In genomic region chr19:2426661-2427322, GRCh38 we compare ENCODE assay signal across 8 cellular contexts. TPM values are rescaled to one million over a fixed set of nuclear protein-coding genes. Genes with fewer than 3 reads are reported as not detected.
A peak's percentile ranks its signal among the peaks of the same experiment; 100 is the strongest.
DNase-seq lines count a peak whose midpoint lies in the region; ATAC-seq and TF ChIP-seq lines count a peak whose summit lies in the region.

No MANE protein-coding gene starts in this region.

- POLR2A ChIA-PET in AG04450 (lab: Yijun Ruan, JAX): interaction anchor here (0.6 to 2.8 kb wide), 4 partner anchors 37 to 184 kb away, joined by 3 to 34 read pairs (median 6); partner anchors contain the start of gene GADD45B

- H3K27ac ChIP-seq in AG04450 (ENCODE audit: low read depth, low read length) (peak overlapping the region; percentile 94), SK-N-MC (peak overlapping the region; percentile 99)

- H3K9me3 ChIP-seq in AG04450 (ENCODE audit: control insufficient read depth, insufficient read depth, low read length) (no peaks in the 10 kb centered on the region; the same call in 1 of the 2 replicates), SK-N-MC (ENCODE audit: low read depth, low read length) (no peaks in the 10 kb centered on the region)

- DNase-seq in AG04450 (ENCODE audit: low read depth, low spot score) (no peak), SK-N-MC (ENCODE audit: low read depth, low spot score) (no peak), cardiac fibroblast (ENCODE audit: low read depth in 2 of 2) (peak; percentile 38 to 54), kidney epithelial cell (ENCODE audit: low read depth) (no peak), inferior parietal cortex (ENCODE audit: extremely low spot score) (no peak)
- peak; percentile 56 for DNase-seq in stimulated activated CD4-positive, alpha-beta T cell treated with anti-CD3 and anti-CD28 coated beads, Interleukin-4, amount 100 ng/mL, for 1 hour

- CTCF ChIA-PET in AG04450 (lab: Charles Lee): interaction anchor here (1.6 kb wide), 1 partner anchor 210 kb away, joined by 7 read pairs; no protein-coding TSS in a partner anchor

- TF ChIP-seq CTCF in AG04450 (IDR thresholded peaks at IDR 0.05; ENCODE audit: low read depth, low read length): no peak
- no peak for TF ChIP-seq CTCF in cardiac fibroblast (IDR thresholded peaks at IDR 0.05; ENCODE audit: low read depth, low read length)
- TF ChIP-seq CTCF in kidney epithelial cell (IDR thresholded peaks at IDR 0.05; ENCODE audit: insufficient read depth, low read length, poor library complexity, severe bottlenecking): no peak

- ATAC-seq in GM18517 (IDR thresholded peaks at IDR 0.05; ENCODE audit: unreplicated experiment): peak; percentile 13
- ATAC-seq in HG03457 (IDR thresholded peaks at IDR 0.05; ENCODE audit: unreplicated experiment): peak; percentile 5

- H3K4me3 ChIP-seq in AG04450 (ENCODE audit: low read depth, low read length) (peak overlapping the region; percentile 88), SK-N-MC (peak overlapping the region; percentile 99), cardiac fibroblast (replicated peaks in 1 of 2; ENCODE audit: low read depth in 2 of 2, low read length in 2 of 2) (peak overlapping the region; percentile 74 to 90), kidney epithelial cell (ENCODE audit: low read depth, low read length) (peak overlapping the region; percentile 66)

- peaks cover 39% of the 10 kb centered on the region for H3K36me3 ChIP-seq in SK-N-MC (ENCODE audit: insufficient read depth, low read length)
- peaks cover 4% of the 10 kb centered on the region for H3K36me3 ChIP-seq in kidney epithelial cell (ENCODE audit: control insufficient read depth, insufficient read depth, low read length)

- H3K9ac ChIP-seq in SK-N-MC (ENCODE audit: insufficient read length): peak overlapping the region; percentile 99

- no peaks in the 10 kb centered on the region for H3K27me3 ChIP-seq in AG04450 (ENCODE audit: control insufficient read depth, insufficient read depth, low read length)
- no peaks in the 10 kb centered on the region for H3K27me3 ChIP-seq in kidney epithelial cell (ENCODE audit: control insufficient read depth, insufficient read depth, low read length)

RNA-seq across cellular contexts. Expression of gene TIMM13, which starts 0.6 kb away (rescaled TPM):
- polyA plus RNA-seq in AG04450 (2011; rRNA removed): 21.6 and 34.3 TPM in 2 replicates
- polyA minus RNA-seq in AG04450 (2011; rRNA and poly(A)+ RNA removed): 6.3 and 7.3 TPM in 2 replicates
- total RNA-seq in kidney epithelial cell: 70.1 and 73.9 TPM in 2 replicates

RNA-seq across cellular contexts. Expression of gene LMNB2, which starts 30.0 kb away (rescaled TPM):
- polyA plus RNA-seq in AG04450 (2011; rRNA removed): 49.5 and 54.3 TPM in 2 replicates
- 45.7 and 54.0 TPM in 2 replicates for polyA minus RNA-seq in AG04450 (2011; rRNA and poly(A)+ RNA removed)
- 72.9 and 73.4 TPM in 2 replicates for total RNA-seq in kidney epithelial cell

RNA-seq across cellular contexts. Expression of gene GADD45B, which starts 49.1 kb away (rescaled TPM):
- polyA plus RNA-seq in AG04450 (2011; rRNA removed): 18.5 and 24.8 TPM in 2 replicates
- polyA minus RNA-seq in AG04450 (2011; rRNA and poly(A)+ RNA removed): 18.6 and 29.1 TPM in 2 replicates
- total RNA-seq in kidney epithelial cell: 99.6 and 106 TPM in 2 replicates

Comparison
In these comparisons a context has a peak if more than half of its experiments do, and no peak if none do; other contexts are left out.
1. DNase-seq: peak in cardiac fibroblast (2 of 2) and stimulated activated CD4-positive, alpha-beta T cell treated with anti-CD3 and anti-CD28 coated beads, Interleukin-4, amount 100 ng/mL, for 1 hour (single experiment); none in AG04450 (single experiment), SK-N-MC (single experiment), kidney epithelial cell (single experiment) and inferior parietal cortex (single experiment).
2. Peak in every context shown above with its lines, with median percentiles within 50 percentile points of each other: H3K4me3 ChIP-seq.